Comparison of ENCODE assay signal across 8 cellular contexts in the genomic region with DNA sequence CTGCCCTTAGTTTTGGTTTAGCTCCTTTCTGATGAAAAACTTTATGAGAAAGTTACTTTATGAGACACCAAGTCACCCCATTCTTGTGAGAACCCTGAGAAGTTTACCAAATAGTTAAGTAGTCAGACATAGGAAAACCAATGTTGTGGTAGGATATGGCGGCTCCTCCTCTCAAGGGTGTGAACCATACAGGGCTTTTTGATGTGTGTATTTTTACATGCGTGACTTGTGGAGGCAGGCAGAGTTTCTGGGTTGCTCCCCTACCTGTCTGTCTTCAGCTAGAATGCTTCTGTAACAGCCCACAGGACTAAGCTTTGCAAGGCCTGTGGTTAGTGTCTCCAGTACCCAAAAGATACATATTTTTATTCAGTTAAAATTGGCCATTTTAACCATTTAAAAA. TPM values are rescaled to one million over a fixed set of nuclear protein-coding genes. Genes with fewer than 3 reads are reported as not detected.
DNase-seq lines count a peak whose midpoint lies in the region; ATAC-seq, FAIRE-seq and TF ChIP-seq lines count a peak whose summit lies in the region.

No MANE protein-coding gene starts in this region.

- peak overlapping the region in 4 of 6 donors; percentile 10 to 77 (median 50) for H3K27ac Mint-ChIP-seq in naive B cell

- ATAC-seq in HG03097 (IDR thresholded peaks at IDR 0.05; ENCODE audit: low FRiP score, unreplicated experiment) (peak; percentile 36), naive B cell (ENCODE audit: low read depth in 2 of 2) (peak; percentile 32 to 53), GM18861 (IDR thresholded peaks at IDR 0.05; ENCODE audit: unreplicated experiment) (no peak)

- H3K4me3 Mint-ChIP-seq in naive B cell: peak overlapping the region in 6 of 8 donors; percentile 9 to 78 (median 56)

- DNase-seq in GM18507 (ENCODE audit: extremely low spot score, insufficient read length, low read depth) (no peak), activated T-cell treated with anti-CD3 and anti-CD28 coated beads for 1 hour (ENCODE audit: low read depth) (peak; percentile 33), naive B cell (no peak), H54 (ENCODE audit: insufficient read length, low spot score) (no peak), NCI-H774 (lab: John Stamatoyannopoulos, UW) (no peak), NCI-H1048 (lab: John Stamatoyannopoulos, UW) (no peak)

- no peaks in the 10 kb centered on the region for H3K27me3 Mint-ChIP-seq in naive B cell

- FAIRE-seq in GM18507 (lab: Jason Lieb, UNC) (peak; percentile 83), H54 (lab: Jason Lieb, UNC) (no peak)

- H3K4me1 Mint-ChIP-seq in naive B cell: peaks cover 67 to 87% (median 79%) of the 10 kb centered on the region in 3 donors

- peaks cover 20 to 23% of the 10 kb centered on the region in 2 donors for H3K36me3 Mint-ChIP-seq in naive B cell

- no peak for TF ChIP-seq POLR2A in H54 (IDR thresholded peaks at IDR 0.05; ENCODE audit: low read depth, low read length)

- H3K9me3 Mint-ChIP-seq in naive B cell: peaks cover 0 to 9% (median 4%) of the 10 kb centered on the region in 7 donors

RNA-seq across cellular contexts. Expression of a gene that starts 18.3 kb away (rescaled TPM):
- polyA plus RNA-seq in naive B cell (ENCODE audit: low read depth in 6 of 6): 100 to 1,000 TPM; 107 to 132 (median 115) TPM

RNA-seq across cellular contexts. Expression of a gene that starts 39.2 kb away (rescaled TPM):
- polyA plus RNA-seq in naive B cell (ENCODE audit: low read depth in 6 of 6): 100 to 1,000 TPM in 5 of 6 donors, 10 to 100 TPM in 1; 70.6 to 229 (median 135) TPM
